Comparison of ENCODE assay signal across 8 cellular contexts in genomic region chr6:87139236-87139635, GRCh38. TPM values are rescaled to one million over a fixed set of nuclear protein-coding genes. Genes with fewer than 3 reads are reported as not detected.
A peak's percentile ranks its signal among the peaks of the same experiment; 100 is the strongest.
DNase-seq lines count a peak whose midpoint lies in the region; ATAC-seq and TF ChIP-seq lines count a peak whose summit lies in the region.

No MANE protein-coding gene starts in this region.

- H3K36me3 Mint-ChIP-seq in endothelial cell (ENCODE audit: low read depth, unreplicated experiment) (peaks cover 4% of the 10 kb centered on the region), naive B cell (no peaks in the 10 kb centered on the region)

- peaks cover 4% of the 10 kb centered on the region for H3K27me3 Mint-ChIP-seq in endothelial cell (ENCODE audit: unreplicated experiment)
- H3K27me3 Mint-ChIP-seq in naive B cell = peaks cover 5 to 20% (median 9%) of the 10 kb centered on the region in 3 donors

- ATAC-seq in GM18870 (IDR thresholded peaks at IDR 0.05; ENCODE audit: unreplicated experiment) = peak; percentile 67
- peak; percentile 53 to 77 for ATAC-seq in naive B cell (ENCODE audit: low read depth in 2 of 2)
- no peak for ATAC-seq in HG02798 (IDR thresholded peaks at IDR 0.05; ENCODE audit: poor library complexity, unreplicated experiment)

- H3K9me3 Mint-ChIP-seq in endothelial cell (ENCODE audit: unreplicated experiment) (no peaks in the 10 kb centered on the region), naive B cell (peaks cover 0 to 3% (median 0%) of the 10 kb centered on the region in 7 donors)

- H3K4me3 Mint-ChIP-seq in endothelial cell (ENCODE audit: unreplicated experiment) (no peak overlapping the region), naive B cell (no peak overlapping the region)

- H3K4me1 Mint-ChIP-seq in endothelial cell (ENCODE audit: unreplicated experiment) (no peaks in the 10 kb centered on the region), naive B cell (peaks cover 0 to 4% (median 0%) of the 10 kb centered on the region in 3 donors)

- no peak overlapping the region for H3K27ac Mint-ChIP-seq in endothelial cell (ENCODE audit: unreplicated experiment)
- H3K27ac Mint-ChIP-seq in naive B cell = no peak overlapping the region

- DNase-seq in NCI-H2107 treated with DMSO at 0.1 percent for 48 hours (lab: John Stamatoyannopoulos, UW; ENCODE audit: unreplicated experiment) (peak; percentile 33), NCI-H2107 (lab: John Stamatoyannopoulos, UW) (no peak), SW480 (ENCODE audit: low spot score) (peak; percentile 43), endothelial cell (ENCODE audit: low spot score) (peak; percentile 21), naive B cell (peak; percentile 62)

- peak; percentile 39; the same call in 1 of the 2 replicates for TF ChIP-seq CTCF in LNCAP (IDR thresholded peaks at IDR 0.05)
- peak; percentile 59 for TF ChIP-seq CTCF in endothelial cell (IDR thresholded peaks at IDR 0.05; ENCODE audit: unreplicated experiment)

RNA-seq across cellular contexts. Expression of gene ZNF292, which starts 16.1 kb away (rescaled TPM):
- 40.9 TPM for total RNA-seq in endothelial cell (ENCODE audit: unreplicated experiment)
- polyA plus RNA-seq in naive B cell (ENCODE audit: low read depth in 6 of 6) = 10 to 100 TPM; 19.4 to 48.9 (median 38.4) TPM

RNA-seq across cellular contexts. Expression of gene CGA, which starts 44.3 kb away (rescaled TPM):
- not detected for total RNA-seq in endothelial cell (ENCODE audit: unreplicated experiment)
- not detected for polyA plus RNA-seq in naive B cell (ENCODE audit: low read depth in 6 of 6)
